In the genomic region with DNA sequence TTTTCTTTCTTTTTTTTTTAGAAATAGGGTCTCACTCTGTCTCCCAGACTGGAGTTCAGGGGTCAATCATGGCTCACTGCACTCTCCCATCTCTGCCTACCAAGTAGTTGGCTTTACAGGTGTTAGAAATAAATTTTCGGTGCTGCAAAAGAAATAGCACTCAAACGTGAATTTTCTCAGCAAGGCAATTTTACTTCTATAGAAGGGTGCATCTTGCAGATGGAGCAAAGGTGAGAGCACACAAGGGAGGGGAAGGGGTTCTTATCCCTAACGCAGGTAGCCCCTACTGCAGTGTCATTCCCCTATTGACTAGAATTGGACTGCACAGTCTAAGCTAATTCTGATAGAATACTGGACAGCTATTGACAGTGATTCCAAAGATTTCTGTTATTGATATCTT, we compare ENCODE assay signal across 9 cellular contexts. TPM values are rescaled to one million over a fixed set of nuclear protein-coding genes. Genes with fewer than 3 reads are reported as not detected.
"Had no signal": no experiment of that assay in that cellular context is flagged by ENCODE, and none has a peak within 500 bp of the region (broad histone marks: within the 10 kb centered on the region; RNA-seq: fewer than 3 reads in every experiment).

No MANE protein-coding gene starts in this region.

- H3K4me1 ChIP-seq: HAP-1 had no signal

- DNase-seq: GM23248, GOT3, H7, HFFc6 had no signal

- H3K4me3 Mint-ChIP-seq: HFFc6, IgD-negative memory B cell had no signal

- H3K4me3 ChIP-seq: GM23248, HAP-1 had no signal

- FAIRE-seq: HepG2 had no signal

- H2AFZ ChIP-seq: GM23248 had no signal

- H3K27ac ChIP-seq: HL-60 had no signal

- ATAC-seq: HepG2 had no signal

- H3K36me3 ChIP-seq: HAP-1 had no signal

- H3K9me3 ChIP-seq: HAP-1 had no signal

- H3K27ac Mint-ChIP-seq: HFFc6, IgD-negative memory B cell had no signal

RNA-seq across cellular contexts. Expression of a gene that starts 6.8 kb away (rescaled TPM):
- total RNA-seq: H4, HepG2 had no signal
- polyA plus RNA-seq: HepG2 had no signal
